In genomic region chr2:43430489-43430888, GRCh38 we compare ENCODE assay signal across 19 cellular contexts.
"Had no signal": no experiment of that assay in that cellular context is flagged by ENCODE, and none has a peak within 500 bp of the region (broad histone marks: within the 10 kb centered on the region; RNA-seq: fewer than 3 reads in every experiment).

No MANE protein-coding gene starts in this region.

- DNase-seq: activated CD4-positive, alpha-beta T cell treated with anti-CD3 and anti-CD28 coated beads for 1 hour; activated CD4-positive, alpha-beta T cell treated with anti-CD3 and anti-CD28 coated beads, Interleukin-2, amount 50 U/mL, for 4 hours; activated gamma-delta T cell treated with Interleukin-2 at 50 U/mL for 16 hours; amniotic stem cell; dermis blood vessel endothelial cell; effector memory CD4-positive, alpha-beta T cell; esophagus squamous epithelium; hypothalamus; occipital lobe; SW 1271; T-helper 2 cell; upper lobe of right lung; WERI-Rb-1 had no signal

- ATAC-seq: left lobe of liver, upper lobe of right lung had no signal

- H3K36me3 ChIP-seq: esophagus squamous epithelium, upper lobe of right lung had no signal

- H3K27ac ChIP-seq: upper lobe of right lung, WERI-Rb-1 had no signal

- H3K27me3 ChIP-seq: esophagus squamous epithelium, upper lobe of right lung had no signal

- H3K4me3 Mint-ChIP-seq: activated naive CD8-positive, alpha-beta T cell; activated T-helper 1 cell treated with anti-CD3 and anti-CD28 coated beads, Interleukin-12 subunit alpha, Interleukin-12 subunit beta, Interleukin-2, Interleukin-4 antibody, amounts not matched to agents 30 ng/mL and 10 ng/mL and 1 ng/mL, durations not matched to agents 14 hours and 24 hours and 36 hours; stimulated activated naive CD8-positive, alpha-beta T cell treated with anti-CD3 and anti-CD28 coated beads, Interleukin-15, Interleukin-2, amounts not matched to agents 100 ng/mL and 50 ng/mL, for 24 hours had no signal

- H3K9me3 ChIP-seq: esophagus squamous epithelium, upper lobe of right lung had no signal

- H3K9me3 Mint-ChIP-seq: activated T-helper 1 cell treated with anti-CD3 and anti-CD28 coated beads, Interleukin-12 subunit alpha, Interleukin-12 subunit beta, Interleukin-2, Interleukin-4 antibody, amounts not matched to agents 30 ng/mL and 10 ng/mL and 1 ng/mL, durations not matched to agents 14 hours and 24 hours and 36 hours; stimulated activated naive CD8-positive, alpha-beta T cell treated with anti-CD3 and anti-CD28 coated beads, Interleukin-15, Interleukin-2, amounts not matched to agents 100 ng/mL and 50 ng/mL, for 24 hours had no signal

- FAIRE-seq: keratinocyte had no signal

- H3K4me3 ChIP-seq: esophagus squamous epithelium, upper lobe of right lung had no signal

- H3K27ac Mint-ChIP-seq: activated naive CD8-positive, alpha-beta T cell; activated T-helper 1 cell treated with anti-CD3 and anti-CD28 coated beads, Interleukin-12 subunit alpha, Interleukin-12 subunit beta, Interleukin-2, Interleukin-4 antibody, amounts not matched to agents 30 ng/mL and 10 ng/mL and 1 ng/mL, durations not matched to agents 14 hours and 24 hours and 36 hours; progenitor cell of endocrine pancreas; stimulated activated naive CD8-positive, alpha-beta T cell treated with anti-CD3 and anti-CD28 coated beads, Interleukin-15, Interleukin-2, amounts not matched to agents 100 ng/mL and 50 ng/mL, for 24 hours had no signal
